In the genomic region with DNA sequence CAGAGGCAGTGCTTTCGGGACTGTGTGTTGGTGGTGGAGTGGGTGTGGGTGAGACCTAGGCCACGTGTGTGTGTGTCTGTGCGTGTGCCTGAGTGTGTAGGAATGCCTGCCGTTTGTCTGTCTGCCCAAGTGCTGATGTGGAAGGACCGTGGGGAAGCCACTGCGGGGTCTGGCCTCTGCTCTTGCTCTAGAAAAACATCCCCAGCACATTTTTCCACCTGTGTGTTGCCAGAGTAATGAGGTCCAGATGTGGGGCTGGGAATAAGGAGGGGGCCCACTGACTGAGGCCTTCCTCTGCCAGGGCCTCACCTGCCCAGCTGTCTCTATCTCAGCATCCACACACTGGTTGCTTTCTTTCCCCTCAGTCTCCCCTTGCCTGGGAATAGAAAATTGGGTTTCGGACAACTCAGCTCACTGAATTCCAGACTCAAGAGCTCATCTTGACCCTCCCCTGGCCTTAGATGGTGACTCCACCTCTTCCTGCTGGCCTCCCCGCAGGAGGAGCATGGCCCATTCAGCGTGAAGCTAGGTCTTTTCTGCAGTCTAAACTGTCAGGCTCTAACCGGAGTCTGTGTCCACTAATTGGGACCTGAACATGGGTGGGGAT, we compare ENCODE assay signal across 11 cellular contexts. TPM values are rescaled to one million over a fixed set of nuclear protein-coding genes. Genes with fewer than 3 reads are reported as not detected.
DNase-seq lines count a peak whose midpoint lies in the region; ATAC-seq and TF ChIP-seq lines count a peak whose summit lies in the region.
"Had no signal": no experiment of that assay in that cellular context is flagged by ENCODE, and none has a peak within 500 bp of the region (broad histone marks: within the 10 kb centered on the region; RNA-seq: fewer than 3 reads in every experiment).

No MANE protein-coding gene starts in this region.

- 0 out of 2 replicates have a peak overlapping the region, but pooled peaks have one; percentile 20 for H3K27ac ChIP-seq in PC-9
- peak overlapping the region; percentile 67 for H3K27ac ChIP-seq in muscle layer of duodenum (ENCODE audit: low read length)
- peak overlapping the region in 1 of 8 donors; percentile 21 for H3K27ac ChIP-seq in spleen

- intact Hi-C loops in PC-9 (cut with micrococcal nuclease; ENCODE audit: unreplicated experiment) = loop anchor here (1.0 kb wide), 1 partner anchor 25 kb away; no protein-coding TSS in a partner anchor
- intact Hi-C loops in activated T-helper 1 cell treated with anti-CD3 and anti-CD28 coated beads, Interleukin-12 subunit alpha, Interleukin-12 subunit beta, Interleukin-2, Interleukin-4 antibody, amounts not matched to agents 30 ng/mL and 10 ng/mL and 1 ng/mL, durations not matched to agents 14 hours and 24 hours and 36 hours (cut with micrococcal nuclease) = no loop called here
- intact Hi-C loops in spleen (cut with DNase I; ENCODE audit: low total_unique reads) = no loop called here

- H3K36me3 ChIP-seq in PC-9 (ENCODE audit: low read depth) (no peaks in the 10 kb centered on the region), muscle layer of duodenum (ENCODE audit: control insufficient read depth in 1 of 2, insufficient read depth in 2 of 2, low read length in 2 of 2) (no peaks in the 10 kb centered on the region), spleen (no peaks in the 10 kb centered on the region)

- no peaks in the 10 kb centered on the region for H4K20me1 ChIP-seq in PC-9 (ENCODE audit: insufficient read depth)

- WGBS in spleen, 5 donors = 52 to 80% (median 73%) methylated on average over 10 of the region's 10 CpGs

- H3K4me1 ChIP-seq in PC-9 (replicated peaks; ENCODE audit: insufficient read depth) (peaks cover 32% of the 10 kb centered on the region), muscle layer of duodenum (ENCODE audit: control insufficient read depth in 1 of 2, insufficient read depth in 2 of 2, low read length in 2 of 2) (peaks cover 12 to 52% of the 10 kb centered on the region in 2 donors), spleen (peaks cover 9 to 36% (median 19%) of the 10 kb centered on the region in 6 donors)

- no peak overlapping the region for H3K4me2 ChIP-seq in PC-9

- H3K36me3 Mint-ChIP-seq in activated T-helper 1 cell treated with anti-CD3 and anti-CD28 coated beads, Interleukin-12 subunit alpha, Interleukin-12 subunit beta, Interleukin-2, Interleukin-4 antibody, amounts not matched to agents 30 ng/mL and 10 ng/mL and 1 ng/mL, durations not matched to agents 14 hours and 24 hours and 36 hours (ENCODE audit: low read depth) = no peaks in the 10 kb centered on the region
- H3K36me3 Mint-ChIP-seq: natural killer cell had no signal

- peaks cover 36% of the 10 kb centered on the region for H3F3A ChIP-seq in PC-9 (ENCODE audit: insufficient read depth, low read depth)

- TF ChIP-seq POLR2A in spleen (IDR thresholded peaks at IDR 0.05) = no peak

- H3K27ac Mint-ChIP-seq in activated T-helper 1 cell treated with anti-CD3 and anti-CD28 coated beads, Interleukin-12 subunit alpha, Interleukin-12 subunit beta, Interleukin-2, Interleukin-4 antibody, amounts not matched to agents 30 ng/mL and 10 ng/mL and 1 ng/mL, durations not matched to agents 14 hours and 24 hours and 36 hours = no peak overlapping the region
- H3K27ac Mint-ChIP-seq: dendritic cell treated with granulocyte-macrophage colony-stimulating factor and Interleukin-4, amounts not matched to agents 40 ng/mL and 50 ng/mL, for 4 days; natural killer cell had no signal

- BruUV-seq in PC-9 (replicated peaks; lab: Mats Ljungman, UMichigan) = no TSS peak

- H3K9me2 ChIP-seq in PC-9 (ENCODE audit: insufficient read depth) = no peaks in the 10 kb centered on the region

- POLR2A ChIA-PET in PC-9 (lab: Charles Lee; ENCODE audit: unreplicated experiment) = interaction anchor here (0.7 kb wide), 2 partner anchors 17 to 693 kb away, joined by 3 to 4 read pairs; partner anchors contain the start of gene TOB1

- H3K9me3 ChIP-seq in PC-9 (ENCODE audit: insufficient read depth, low read depth) = no peaks in the 10 kb centered on the region
- H3K9me3 ChIP-seq in muscle layer of duodenum (ENCODE audit: control insufficient read depth in 1 of 2, low read length in 2 of 2) = no peaks in the 10 kb centered on the region
- H3K9me3 ChIP-seq in spleen = no peaks in the 10 kb centered on the region

- CTCF ChIA-PET in PC-9 (lab: Charles Lee) = interaction anchor here (1.2 kb wide), 1 partner anchor 19 kb away, joined by 3 read pairs; no protein-coding TSS in a partner anchor

- no peaks in the 10 kb centered on the region for H3K27me3 ChIP-seq in PC-9 (ENCODE audit: insufficient read depth, low read depth)
- H3K27me3 ChIP-seq in muscle layer of duodenum (ENCODE audit: low read depth, low read length) = no peaks in the 10 kb centered on the region
- peaks cover 0 to 4% (median 0%) of the 10 kb centered on the region in 7 donors for H3K27me3 ChIP-seq in spleen (replicated peaks in 1 of 7)

- H3K9me3 Mint-ChIP-seq in activated T-helper 1 cell treated with anti-CD3 and anti-CD28 coated beads, Interleukin-12 subunit alpha, Interleukin-12 subunit beta, Interleukin-2, Interleukin-4 antibody, amounts not matched to agents 30 ng/mL and 10 ng/mL and 1 ng/mL, durations not matched to agents 14 hours and 24 hours and 36 hours = no peaks in the 10 kb centered on the region
- H3K9me3 Mint-ChIP-seq: dendritic cell treated with granulocyte-macrophage colony-stimulating factor and Interleukin-4, amounts not matched to agents 40 ng/mL and 50 ng/mL, for 4 days; natural killer cell had no signal

- no peak overlapping the region for H2AFZ ChIP-seq in PC-9

- ATAC-seq in HG03196 (IDR thresholded peaks at IDR 0.05; ENCODE audit: unreplicated experiment) = no peak
- ATAC-seq: natural killer cell had no signal

- H3K4me3 Mint-ChIP-seq in activated T-helper 1 cell treated with anti-CD3 and anti-CD28 coated beads, Interleukin-12 subunit alpha, Interleukin-12 subunit beta, Interleukin-2, Interleukin-4 antibody, amounts not matched to agents 30 ng/mL and 10 ng/mL and 1 ng/mL, durations not matched to agents 14 hours and 24 hours and 36 hours = no peak overlapping the region
- H3K4me3 Mint-ChIP-seq: dendritic cell treated with granulocyte-macrophage colony-stimulating factor and Interleukin-4, amounts not matched to agents 40 ng/mL and 50 ng/mL, for 4 days; natural killer cell had no signal

- TF ChIP-seq CTCF in PC-9 (conservative IDR thresholded peaks at IDR 0.05) = no peak
- no peak for TF ChIP-seq CTCF in spleen (IDR thresholded peaks at IDR 0.05 in 8 of 11, conservative IDR thresholded peaks at IDR 0.05 in 3 of 11)

- peaks cover 11% of the 10 kb centered on the region for H3K27me3 Mint-ChIP-seq in activated T-helper 1 cell treated with anti-CD3 and anti-CD28 coated beads, Interleukin-12 subunit alpha, Interleukin-12 subunit beta, Interleukin-2, Interleukin-4 antibody, amounts not matched to agents 30 ng/mL and 10 ng/mL and 1 ng/mL, durations not matched to agents 14 hours and 24 hours and 36 hours (ENCODE audit: insufficient read depth)

- DNase-seq in A172 (ENCODE audit: low spot score) = peak; percentile 89
- peak in 1 of 2 experiments; percentile 54 for DNase-seq in PC-9
- DNase-seq in fibroblast of gingiva (ENCODE audit: low read depth) = peak; percentile 79
- no peak for DNase-seq in anterior cingulate cortex (lab: John Stamatoyannopoulos, UW)
- no peak for DNase-seq in activated T-helper 1 cell treated with anti-CD3 and anti-CD28 coated beads, Interleukin-12 subunit alpha, Interleukin-12 subunit beta, Interleukin-2, Interleukin-4 antibody, amounts not matched to agents 30 ng/mL and 10 ng/mL and 1 ng/mL, durations not matched to agents 14 hours and 24 hours and 36 hours (ENCODE audit: low spot score)
- DNase-seq in spleen = no peak
- DNase-seq: natural killer cell had no signal

- H3K4me1 Mint-ChIP-seq in activated T-helper 1 cell treated with anti-CD3 and anti-CD28 coated beads, Interleukin-12 subunit alpha, Interleukin-12 subunit beta, Interleukin-2, Interleukin-4 antibody, amounts not matched to agents 30 ng/mL and 10 ng/mL and 1 ng/mL, durations not matched to agents 14 hours and 24 hours and 36 hours (ENCODE audit: low read depth) = peaks cover 24% of the 10 kb centered on the region

- H3K79me2 ChIP-seq in PC-9 (ENCODE audit: low read depth) = no peaks in the 10 kb centered on the region

- no peak overlapping the region for H3K4me3 ChIP-seq in PC-9
- no peak overlapping the region for H3K4me3 ChIP-seq in muscle layer of duodenum (ENCODE audit: low read depth in 1 of 2, low read length in 2 of 2)
- no peak overlapping the region for H3K4me3 ChIP-seq in spleen

RNA-seq across cellular contexts. Expression of gene SGCA, which starts 7.6 kb away (rescaled TPM):
- total RNA-seq in A172 (2014; rRNA removed; shearing (Covaris generic)) = 0.22 and 9.3 TPM in 2 replicates
- total RNA-seq in PC-9 (2021) (not detected in 2 replicates), spleen (1 to 10 TPM in 6 of 7 donors, not detected in 1; 1.2 to 4.7 (median 2.7) TPM)
- 0.32 and 0.49 TPM in 2 replicates for total RNA-seq in activated T-helper 1 cell treated with anti-CD3 and anti-CD28 coated beads, Interleukin-12 subunit alpha, Interleukin-12 subunit beta, Interleukin-2, Interleukin-4 antibody, amounts not matched to agents 30 ng/mL and 10 ng/mL and 1 ng/mL, durations not matched to agents 14 hours and 24 hours and 36 hours
- 1 to 10 TPM; 3.7 to 5.9 (median 5.7) TPM for polyA plus RNA-seq in spleen
- total RNA-seq: natural killer cell had no signal

RNA-seq across cellular contexts. Expression of gene PPP1R9B, which starts 23.0 kb away (rescaled TPM):
- 19.1 and 35.5 TPM in 2 replicates for total RNA-seq in A172 (2014; rRNA removed; shearing (Covaris generic))
- total RNA-seq in PC-9 (2021) (34.0 and 35.8 TPM in 2 replicates), spleen (100 to 1,000 TPM in 4 of 7 donors, 10 to 100 TPM in 3; 54.1 to 136 (median 112) TPM)
- total RNA-seq in activated T-helper 1 cell treated with anti-CD3 and anti-CD28 coated beads, Interleukin-12 subunit alpha, Interleukin-12 subunit beta, Interleukin-2, Interleukin-4 antibody, amounts not matched to agents 30 ng/mL and 10 ng/mL and 1 ng/mL, durations not matched to agents 14 hours and 24 hours and 36 hours = 97.1 and 101 TPM in 2 replicates
- polyA plus RNA-seq in spleen = 100 to 1,000 TPM in 1 of 3 donors, 10 to 100 TPM in 2; 30.0 to 105 (median 40.9) TPM

RNA-seq across cellular contexts. Expression of gene COL1A1, which starts 28.0 kb away (rescaled TPM):
- total RNA-seq in A172 (2014; rRNA removed; shearing (Covaris generic)) = 6.2 and 15.7 TPM in 2 replicates
- total RNA-seq in PC-9 (2021) (20.7 and 29.5 TPM in 2 replicates), spleen (100 to 1,000 TPM in 2 of 7 donors, 10 to 100 TPM in 4, 1 to 10 TPM in 1; 7.4 to 458 (median 65.4) TPM)
- total RNA-seq in activated T-helper 1 cell treated with anti-CD3 and anti-CD28 coated beads, Interleukin-12 subunit alpha, Interleukin-12 subunit beta, Interleukin-2, Interleukin-4 antibody, amounts not matched to agents 30 ng/mL and 10 ng/mL and 1 ng/mL, durations not matched to agents 14 hours and 24 hours and 36 hours = 1.2 and 2.0 TPM in 2 replicates
- polyA plus RNA-seq in spleen = 10 to 100 TPM in 2 of 3 donors, 1 to 10 TPM in 1; 7.1 to 24.0 (median 11.3) TPM
- total RNA-seq: OCI-LY7 had no signal

RNA-seq across cellular contexts. Expression of gene SAMD14, which starts 43.5 kb away (rescaled TPM):
- total RNA-seq in A172 (2014; rRNA removed; shearing (Covaris generic)) = 0.50 and 0.62 TPM in 2 replicates
- total RNA-seq in PC-9 (2021) = 0.17 and 0.73 TPM in 2 replicates
- total RNA-seq in activated T-helper 1 cell treated with anti-CD3 and anti-CD28 coated beads, Interleukin-12 subunit alpha, Interleukin-12 subunit beta, Interleukin-2, Interleukin-4 antibody, amounts not matched to agents 30 ng/mL and 10 ng/mL and 1 ng/mL, durations not matched to agents 14 hours and 24 hours and 36 hours = 1.6 and 3.6 TPM in 2 replicates
- 1 to 10 TPM; 1.2 to 7.5 (median 4.1) TPM for total RNA-seq in spleen
- 1 to 10 TPM; 1.1 to 1.9 (median 1.1) TPM for polyA plus RNA-seq in spleen

Comparison
In these comparisons a context has a peak if more than half of its experiments do, and no peak if none do; other contexts are left out.
1. DNase-seq: peak in A172 (single experiment) and fibroblast of gingiva (single experiment); none in anterior cingulate cortex (0 of 58), activated T-helper 1 cell treated with anti-CD3 and anti-CD28 coated beads, Interleukin-12 subunit alpha, Interleukin-12 subunit beta, Interleukin-2, Interleukin-4 antibody, amounts not matched to agents 30 ng/mL and 10 ng/mL and 1 ng/mL, durations not matched to agents 14 hours and 24 hours and 36 hours (single experiment) and spleen (single experiment).